Comparison of ENCODE assay signal across 26 cellular contexts in genomic region chr5:133819977-133820471, GRCh38.
DNase-seq lines count a peak whose midpoint lies in the region; ATAC-seq and TF ChIP-seq lines count a peak whose summit lies in the region.
"Had no signal": no experiment of that assay in that cellular context is flagged by ENCODE, and none has a peak within 500 bp of the region (broad histone marks: within the 10 kb centered on the region; RNA-seq: fewer than 3 reads in every experiment).

No MANE protein-coding gene starts in this region.

- ATAC-seq in heart right ventricle (no peak), upper lobe of left lung (ENCODE audit: low FRiP score in 2 of 2) (peak in 1 of 2 donors; percentile 2), GM18520 (IDR thresholded peaks at IDR 0.05; ENCODE audit: unreplicated experiment) (no peak)
- ATAC-seq: body of pancreas; stimulated activated naive CD8-positive, alpha-beta T cell treated with anti-CD3 and anti-CD28 coated beads, Interleukin-15, amount 100 ng/mL, for 72 hours had no signal

- peaks cover 0 to 13% (median 6%) of the 10 kb centered on the region in 7 donors for H3K27me3 ChIP-seq in heart right ventricle
- no peaks in the 10 kb centered on the region for H3K27me3 ChIP-seq in upper lobe of left lung
- no peaks in the 10 kb centered on the region for H3K27me3 ChIP-seq in prostate gland (replicated peaks; ENCODE audit: insufficient read depth)
- H3K27me3 ChIP-seq: body of pancreas had no signal

- H3K36me3 Mint-ChIP-seq in nephron (ENCODE audit: low read depth): no peaks in the 10 kb centered on the region
- H3K36me3 Mint-ChIP-seq: activated naive CD8-positive, alpha-beta T cell had no signal

- H3K9me3 Mint-ChIP-seq in nephron: no peaks in the 10 kb centered on the region
- H3K9me3 Mint-ChIP-seq: activated T-helper 1 cell treated with anti-CD3 and anti-CD28 coated beads, Interleukin-12 subunit alpha, Interleukin-12 subunit beta, Interleukin-2, Interleukin-4 antibody, amounts not matched to agents 30 ng/mL and 10 ng/mL and 1 ng/mL, durations not matched to agents 14 hours and 24 hours and 36 hours; dendritic cell treated with granulocyte-macrophage colony-stimulating factor and Interleukin-4, amounts not matched to agents 40 ng/mL and 50 ng/mL, for 4 days; stimulated activated naive CD8-positive, alpha-beta T cell treated with anti-CD3 and anti-CD28 coated beads, Interleukin-15, amount 100 ng/mL, for 72 hours had no signal

- peak overlapping the region in 5 of 10 donors; percentile 23 to 73 (median 33) for H3K27ac ChIP-seq in heart right ventricle
- peak overlapping the region in 3 of 4 donors; percentile 53 to 70 (median 62) for H3K27ac ChIP-seq in upper lobe of left lung
- no peak overlapping the region for H3K27ac ChIP-seq in prostate gland
- H3K27ac ChIP-seq: C4-2B, KMS-11 had no signal

- H3K4me1 Mint-ChIP-seq in nephron: peaks cover 78% of the 10 kb centered on the region

- TF ChIP-seq CTCF in heart right ventricle (IDR thresholded peaks at IDR 0.05) (no peak), nephron (IDR thresholded peaks at IDR 0.05; ENCODE audit: unreplicated experiment in 3 of 3) (no peak), upper lobe of left lung (IDR thresholded peaks at IDR 0.05) (no peak), prostate gland (IDR thresholded peaks at IDR 0.05) (no peak)

- WGBS in heart right ventricle, 2 donors: 44 to 52% methylated on average over 11 of the region's 11 CpGs
- WGBS in upper lobe of left lung, 2 donors: 34 to 44% methylated on average over 11 of the region's 11 CpGs
- 51% methylated on average over 11 of the region's 11 CpGs for WGBS in prostate gland

- H3K27ac Mint-ChIP-seq in nephron: peak overlapping the region; percentile 48 to 86 (median 69)
- H3K27ac Mint-ChIP-seq: activated naive CD8-positive, alpha-beta T cell; activated T-helper 1 cell treated with anti-CD3 and anti-CD28 coated beads, Interleukin-12 subunit alpha, Interleukin-12 subunit beta, Interleukin-2, Interleukin-4 antibody, amounts not matched to agents 30 ng/mL and 10 ng/mL and 1 ng/mL, durations not matched to agents 14 hours and 24 hours and 36 hours; dendritic cell treated with granulocyte-macrophage colony-stimulating factor and Interleukin-4, amounts not matched to agents 40 ng/mL and 50 ng/mL, for 4 days had no signal

- no peaks in the 10 kb centered on the region for H3K9me3 ChIP-seq in heart right ventricle
- no peaks in the 10 kb centered on the region for H3K9me3 ChIP-seq in upper lobe of left lung
- no peaks in the 10 kb centered on the region for H3K9me3 ChIP-seq in prostate gland
- H3K9me3 ChIP-seq: body of pancreas had no signal

- peaks cover 14% of the 10 kb centered on the region for H3K27me3 Mint-ChIP-seq in nephron (ENCODE audit: low read depth)
- H3K27me3 Mint-ChIP-seq: stimulated activated naive CD8-positive, alpha-beta T cell treated with anti-CD3 and anti-CD28 coated beads, Interleukin-15, amount 100 ng/mL, for 72 hours had no signal

- TF ChIP-seq POLR2A in upper lobe of left lung (IDR thresholded peaks at IDR 0.05) (no peak), prostate gland (IDR thresholded peaks at IDR 0.05) (no peak)

- no peak for TF ChIP-seq EP300 in upper lobe of left lung (IDR thresholded peaks at IDR 0.05)

- H3K4me1 ChIP-seq in heart right ventricle (peaks cover 4 to 43% (median 28%) of the 10 kb centered on the region in 9 donors), upper lobe of left lung (peaks cover 12 to 21% (median 18%) of the 10 kb centered on the region in 4 donors), prostate gland (replicated peaks) (no peaks in the 10 kb centered on the region)

- H3K4me3 Mint-ChIP-seq in nephron: peak overlapping the region in 1 of 3 experiments; percentile 2
- H3K4me3 Mint-ChIP-seq: activated naive CD8-positive, alpha-beta T cell; activated T-helper 1 cell treated with anti-CD3 and anti-CD28 coated beads, Interleukin-12 subunit alpha, Interleukin-12 subunit beta, Interleukin-2, Interleukin-4 antibody, amounts not matched to agents 30 ng/mL and 10 ng/mL and 1 ng/mL, durations not matched to agents 14 hours and 24 hours and 36 hours; dendritic cell treated with granulocyte-macrophage colony-stimulating factor and Interleukin-4, amounts not matched to agents 40 ng/mL and 50 ng/mL, for 4 days; stimulated activated naive CD8-positive, alpha-beta T cell treated with anti-CD3 and anti-CD28 coated beads, Interleukin-15, amount 100 ng/mL, for 72 hours had no signal

- DNase-seq in cardiac septum (ENCODE audit: low spot score) (peak; percentile 66), heart right ventricle (no peak), dedifferentiated amniotic fluid mesenchymal stem cell (ENCODE audit: extremely low spot score) (peak; percentile 16), upper lobe of left lung (peak in 1 of 2 donors; percentile 57), prostate gland (ENCODE audit: low spot score) (no peak)
- DNase-seq in effector CD8-positive, alpha-beta T cell (lab: John Stamatoyannopoulos, UW): no peak
- DNase-seq: activated CD4-positive, alpha-beta T cell treated with anti-CD3 and anti-CD28 coated beads for 4 hours; body of pancreas; DMS153; foreskin melanocyte; NCI-H1048; NCI-H2029; NCI-H446 treated with DMSO at 0.1 percent for 48 hours; NK-92 treated with Interleukin-12 subunit alpha and Interleukin-12 subunit beta, amount 100 ng/mL, for 24 hours; occipital lobe; stimulated activated CD4-positive, alpha-beta T cell treated with anti-CD3 and anti-CD28 coated beads, Interleukin-4, amount 100 ng/mL, for 1 hour; stimulated activated naive CD8-positive, alpha-beta T cell treated with anti-CD3 and anti-CD28 coated beads, Interleukin-15, amount 100 ng/mL, for 72 hours; SW 1271 had no signal

- intact Hi-C loops in cardiac septum (cut with DNase I) (no loop called here), heart right ventricle (cut with DNase I) (no loop called here), prostate gland (cut with DNase I) (no loop called here)

- H3K4me3 ChIP-seq in heart right ventricle: no peak overlapping the region
- no peak overlapping the region for H3K4me3 ChIP-seq in upper lobe of left lung
- no peak overlapping the region for H3K4me3 ChIP-seq in prostate gland
- H3K4me3 ChIP-seq: body of pancreas, skin epidermis had no signal

- H3K36me3 ChIP-seq in heart right ventricle (no peaks in the 10 kb centered on the region), upper lobe of left lung (no peaks in the 10 kb centered on the region), prostate gland (no peaks in the 10 kb centered on the region)

Comparison
In these comparisons a context has a peak if more than half of its experiments do, and no peak if none do; other contexts are left out.
1. DNase-seq: peak in cardiac septum (single experiment) and dedifferentiated amniotic fluid mesenchymal stem cell (single experiment); none in heart right ventricle (0 of 2), effector CD8-positive, alpha-beta T cell (single experiment) and prostate gland (single experiment).
2. H3K27ac ChIP-seq: peak in upper lobe of left lung (3 of 4); none in prostate gland (0 of 2).